10 cellular contexts compared by ENCODE assay signal in genomic region chr2:9261231-9261883, GRCh38. TPM values are rescaled to one million over a fixed set of nuclear protein-coding genes. Genes with fewer than 3 reads are reported as not detected.
DNase-seq lines count a peak whose midpoint lies in the region; ATAC-seq and TF ChIP-seq lines count a peak whose summit lies in the region.
"Had no signal": no experiment of that assay in that cellular context is flagged by ENCODE, and none has a peak within 500 bp of the region (broad histone marks: within the 10 kb centered on the region; RNA-seq: fewer than 3 reads in every experiment).

No MANE protein-coding gene starts in this region.

- no peaks in the 10 kb centered on the region for H3K36me3 ChIP-seq in endodermal cell (ENCODE audit: control insufficient read depth, insufficient read depth, low read length)
- no peaks in the 10 kb centered on the region for H3K36me3 ChIP-seq in mesenchymal stem cell (ENCODE audit: control insufficient read depth in 1 of 2, insufficient read depth in 2 of 2, low read depth in 1 of 2, low read length in 2 of 2)
- H3K36me3 ChIP-seq in thoracic aorta = no peaks in the 10 kb centered on the region
- no peaks in the 10 kb centered on the region for H3K36me3 ChIP-seq in adrenal gland (replicated peaks in 1 of 2)

- H2AFZ ChIP-seq in mesenchymal stem cell (ENCODE audit: low read depth, low read length) = no peak overlapping the region

- peak overlapping the region; percentile 79 for H4K8ac ChIP-seq in mesenchymal stem cell (ENCODE audit: low read length)

- H2BK5ac ChIP-seq in mesenchymal stem cell (ENCODE audit: low read depth, low read length, poor library complexity, severe bottlenecking) = no peak overlapping the region

- H3K14ac ChIP-seq in mesenchymal stem cell (ENCODE audit: low read length in 2 of 2) = no peak overlapping the region

- H3K27me3 Mint-ChIP-seq in endodermal cell (ENCODE audit: insufficient read depth) = peaks cover 5% of the 10 kb centered on the region

- TF ChIP-seq POLR2A in NB4 (IDR thresholded peaks at IDR 0.05; ENCODE audit: extremely low read depth, insufficient read length) (no peak), adrenal gland (IDR thresholded peaks at IDR 0.05) (no peak)

- peaks cover 14% of the 10 kb centered on the region for H3K4me1 Mint-ChIP-seq in endodermal cell

- peak overlapping the region; percentile 67 for H2BK15ac ChIP-seq in mesenchymal stem cell (ENCODE audit: low read depth, poor library complexity, severe bottlenecking)

- H3K9me3 Mint-ChIP-seq in endodermal cell = no peaks in the 10 kb centered on the region

- peak overlapping the region; percentile 84 to 86 for H3K18ac ChIP-seq in mesenchymal stem cell (ENCODE audit: low read depth in 1 of 2, low read length in 2 of 2)

- H3K27me3 ChIP-seq in endodermal cell (ENCODE audit: control insufficient read depth, insufficient read depth, low read length, poor library complexity, severe bottlenecking) (no peaks in the 10 kb centered on the region), mesenchymal stem cell (ENCODE audit: control insufficient read depth in 1 of 2, insufficient read depth in 1 of 2, low read length in 2 of 2) (no peaks in the 10 kb centered on the region), thoracic aorta (replicated peaks; ENCODE audit: insufficient read depth) (no peaks in the 10 kb centered on the region), adrenal gland (no peaks in the 10 kb centered on the region)

- no peak overlapping the region for H3K27ac Mint-ChIP-seq in endodermal cell

- intact Hi-C loops in adrenal gland (cut with DNase I) = no loop called here

- H3K4me3 ChIP-seq in NB4 (ENCODE audit: low read depth, low read length) = no peak overlapping the region
- H3K4me3 ChIP-seq in endodermal cell (ENCODE audit: low read length) = no peak overlapping the region
- peak overlapping the region in 1 of 2 experiments; percentile 53 for H3K4me3 ChIP-seq in mesenchymal stem cell (ENCODE audit: insufficient read depth in 1 of 2, low read depth in 1 of 2, low read length in 2 of 2)
- H3K4me3 ChIP-seq in thoracic aorta = no peak overlapping the region
- H3K4me3 ChIP-seq in adrenal gland = no peak overlapping the region
- H3K4me3 ChIP-seq: SK-N-MC had no signal

- no peaks in the 10 kb centered on the region for H3K36me3 Mint-ChIP-seq in endodermal cell (ENCODE audit: low read depth)

- peak overlapping the region; percentile 89 for H4K91ac ChIP-seq in mesenchymal stem cell (ENCODE audit: low read length)

- ATAC-seq in thoracic aorta (ENCODE audit: insufficient number of reproducible peaks, low FRiP score, low read depth) (peak; percentile 32), GM21367 (IDR thresholded peaks at IDR 0.05; ENCODE audit: unreplicated experiment) (no peak), GM21528 (IDR thresholded peaks at IDR 0.05; ENCODE audit: low FRiP score, unreplicated experiment) (no peak)

- H3K4me1 ChIP-seq in endodermal cell (ENCODE audit: control insufficient read depth, insufficient read depth, low read length) = peaks cover 4% of the 10 kb centered on the region
- H3K4me1 ChIP-seq in mesenchymal stem cell (ENCODE audit: control insufficient read depth, insufficient read depth, low read depth, low read length) = peaks cover 38% of the 10 kb centered on the region
- peaks cover 57 to 84% of the 10 kb centered on the region in 2 donors for H3K4me1 ChIP-seq in thoracic aorta (ENCODE audit: control insufficient read depth in 1 of 2, low read depth in 2 of 2)
- peaks cover 10 to 58% of the 10 kb centered on the region in 2 donors for H3K4me1 ChIP-seq in adrenal gland (replicated peaks in 1 of 2)

- peak overlapping the region; percentile 37 to 61 for H3K23ac ChIP-seq in mesenchymal stem cell (ENCODE audit: low read length in 2 of 2)

- H2BK120ac ChIP-seq in mesenchymal stem cell (ENCODE audit: low read depth, low read length) = peak overlapping the region; percentile 75

- H3K27ac ChIP-seq in endodermal cell (ENCODE audit: low read depth, low read length) = peak overlapping the region; percentile 42
- H3K27ac ChIP-seq in mesenchymal stem cell (ENCODE audit: low read length, poor library complexity, severe bottlenecking) = no peak overlapping the region
- H3K27ac ChIP-seq in thoracic aorta = peak overlapping the region; percentile 79 to 81
- peak overlapping the region in 2 of 5 donors; percentile 64 to 76 for H3K27ac ChIP-seq in adrenal gland
- H3K27ac ChIP-seq: SK-N-MC had no signal

- TF ChIP-seq CTCF in NB4 (IDR thresholded peaks at IDR 0.05; ENCODE audit: low read depth, low read length) = no peak
- TF ChIP-seq CTCF in endodermal cell (conservative IDR thresholded peaks at IDR 0.05) = peak; percentile 15
- TF ChIP-seq CTCF in thoracic aorta (IDR thresholded peaks at IDR 0.05) = no peak
- no peak for TF ChIP-seq CTCF in adrenal gland (IDR thresholded peaks at IDR 0.05)

- 84 to 100% methylated on average over 2 to 6 of the region's 6 CpGs for WGBS in endodermal cell (ENCODE audit: insufficient coverage in 1 of 2, insufficient read length in 1 of 2), 2 experiments
- 85% methylated on average over 4 of the region's 6 CpGs for WGBS in mesenchymal stem cell
- WGBS in adrenal gland, 4 donors = 48 to 70% (median 67%) methylated on average over 3 to 6 of the region's 6 CpGs

- peak overlapping the region; percentile 83 for H3K4ac ChIP-seq in mesenchymal stem cell (ENCODE audit: low read depth in 1 of 2, low read length in 2 of 2)

- peak overlapping the region; percentile 74 to 98 for H2BK12ac ChIP-seq in mesenchymal stem cell (ENCODE audit: low read length in 2 of 2)

- H3K4me3 Mint-ChIP-seq in endodermal cell = no peak overlapping the region

- peak overlapping the region; percentile 69 for H2AK5ac ChIP-seq in mesenchymal stem cell (ENCODE audit: low read length, severe bottlenecking)

- no peak overlapping the region for H3K9ac ChIP-seq in endodermal cell (ENCODE audit: extremely low read depth, low read length, poor library complexity, severe bottlenecking)
- peak overlapping the region; percentile 78 for H3K9ac ChIP-seq in mesenchymal stem cell (ENCODE audit: low read length)

- DNase-seq in NB4 (ENCODE audit: low read depth) = peak; percentile 69
- no peak for DNase-seq in endodermal cell
- DNase-seq in mesenchymal stem cell = peak; percentile 57
- no peak for DNase-seq in thoracic aorta (ENCODE audit: low spot score)
- no peak for DNase-seq in NCI-H1436 treated with DMSO at 0.1 percent for 48 hours (lab: John Stamatoyannopoulos, UW)
- DNase-seq in adrenal gland = no peak
- DNase-seq: NCI-H1105 had no signal

- peaks cover 34% of the 10 kb centered on the region for H3K79me1 ChIP-seq in mesenchymal stem cell (replicated peaks; ENCODE audit: low read length, poor library complexity, severe bottlenecking)

- H3K9me3 ChIP-seq in endodermal cell (ENCODE audit: control insufficient read depth, low read length) = no peaks in the 10 kb centered on the region
- H3K9me3 ChIP-seq in mesenchymal stem cell (ENCODE audit: control insufficient read depth, low read length) = no peaks in the 10 kb centered on the region
- H3K9me3 ChIP-seq in thoracic aorta = no peaks in the 10 kb centered on the region
- no peaks in the 10 kb centered on the region for H3K9me3 ChIP-seq in adrenal gland (replicated peaks in 1 of 3)

- no peak overlapping the region for H3K4me2 ChIP-seq in mesenchymal stem cell (ENCODE audit: low read length, poor library complexity, severe bottlenecking)

RNA-seq across cellular contexts. Expression of gene ASAP2, which starts 54.7 kb away (rescaled TPM):
- total RNA-seq in endodermal cell (10 to 100 TPM; 11.8 to 20.4 TPM), thoracic aorta (100 to 1,000 TPM in 1 of 2 donors, 10 to 100 TPM in 1; 58.1 to 102 TPM), adrenal gland (10 to 100 TPM in 2 of 8 donors, 1 to 10 TPM in 6; 5.4 to 12.9 (median 8.4) TPM)
- 45.7 TPM for polyA plus RNA-seq in endodermal cell (2013, experiment 1 of 2)
- 45.8 TPM for polyA plus RNA-seq in endodermal cell (2013, experiment 2 of 2)
- 27.5 TPM for polyA plus RNA-seq in mesenchymal stem cell (2013, experiment 1 of 2)
- polyA plus RNA-seq in mesenchymal stem cell (2013, experiment 2 of 2) = 23.9 TPM
- 10 to 100 TPM in 1 of 3 donors, 1 to 10 TPM in 2; 5.4 to 10.5 (median 7.8) TPM for polyA plus RNA-seq in adrenal gland

Comparison
In these comparisons a context has a peak if more than half of its experiments do, and no peak if none do; other contexts are left out.
1. DNase-seq: peak in NB4 (single experiment) and mesenchymal stem cell (single experiment); none in endodermal cell (single experiment), thoracic aorta (single experiment), NCI-H1436 treated with DMSO at 0.1 percent for 48 hours (single experiment) and adrenal gland (0 of 7).